ENCODE assay signal across 1 cellular context in genomic region chr2:122395687-122396086, GRCh38.
A peak's percentile ranks its signal among the peaks of the same experiment; 100 is the strongest.
TF ChIP-seq lines count a peak whose summit lies in the region.

No MANE protein-coding gene starts in this region.

TF ChIP-seq in HepG2, 621 proteins besides CTCF, POLR2A, EP300 and RAD21:
- TF ChIP-seq MNT (IDR thresholded peaks at IDR 0.05) (peak; percentile 92), NFE2L1 (CRISPR knock-in tag; IDR thresholded peaks at IDR 0.05; ENCODE audit: borderline replicate concordance) (no peak), NCOA1 (CRISPR knock-in tag; IDR thresholded peaks at IDR 0.05) (no peak), BHLHE40 (IDR thresholded peaks at IDR 0.05; ENCODE audit: low read length) (no peak), ZBTB1 (CRISPR knock-in tag; IDR thresholded peaks at IDR 0.05; ENCODE audit: borderline replicate concordance) (no peak)
